ENCODE assay signal across 8 cellular contexts in genomic region chr19:16571283-16571682, GRCh38. TPM values are rescaled to one million over a fixed set of nuclear protein-coding genes. Genes with fewer than 3 reads are reported as not detected.
DNase-seq lines count a peak whose midpoint lies in the region; ATAC-seq and TF ChIP-seq lines count a peak whose summit lies in the region.

No MANE protein-coding gene starts in this region.

- H3K4me1 Mint-ChIP-seq in CD4-positive, CD25-positive, alpha-beta regulatory T cell: peaks cover 3 to 85% (median 35%) of the 10 kb centered on the region in 4 donors
- H3K4me1 Mint-ChIP-seq in activated CD8-positive, alpha-beta T cell treated with anti-CD3 and anti-CD28 coated beads for 36 hours (ENCODE audit: low read depth): peaks cover 59% of the 10 kb centered on the region

- no peak for TF ChIP-seq EP300 in suprapubic skin (IDR thresholded peaks at IDR 0.05)

- peaks cover 18% of the 10 kb centered on the region for H3K36me3 Mint-ChIP-seq in CD4-positive, CD25-positive, alpha-beta regulatory T cell
- peaks cover 61% of the 10 kb centered on the region for H3K36me3 Mint-ChIP-seq in activated CD8-positive, alpha-beta T cell treated with anti-CD3 and anti-CD28 coated beads for 36 hours (ENCODE audit: low read depth)

- H3K27me3 Mint-ChIP-seq in CD4-positive, CD25-positive, alpha-beta regulatory T cell: no peaks in the 10 kb centered on the region
- no peaks in the 10 kb centered on the region for H3K27me3 Mint-ChIP-seq in activated CD8-positive, alpha-beta T cell treated with anti-CD3 and anti-CD28 coated beads for 36 hours

- TF ChIP-seq CTCF in HL-60 (IDR thresholded peaks at IDR 0.05; ENCODE audit: insufficient read depth, low read length): no peak
- TF ChIP-seq CTCF in activated CD8-positive, alpha-beta T cell treated with anti-CD3 and anti-CD28 coated beads for 36 hours (IDR thresholded peaks at IDR 0.05): no peak
- no peak for TF ChIP-seq CTCF in suprapubic skin (IDR thresholded peaks at IDR 0.05)

- H3K4me1 ChIP-seq in CD4-positive, CD25-positive, alpha-beta regulatory T cell (ENCODE audit: control insufficient read depth, insufficient read depth, low read length, poor library complexity, severe bottlenecking): peaks cover 63% of the 10 kb centered on the region
- H3K4me1 ChIP-seq in iPS-18a (ENCODE audit: control insufficient read depth, low read depth, low read length) (peaks cover 11% of the 10 kb centered on the region), suprapubic skin (peaks cover 54% of the 10 kb centered on the region)

- 12% methylated on average over 6 of the region's 6 CpGs for WGBS in suprapubic skin

- peak overlapping the region; percentile 81 for H3K27ac ChIP-seq in CD4-positive, CD25-positive, alpha-beta regulatory T cell (ENCODE audit: insufficient read depth, low read length, poor library complexity, severe bottlenecking)
- H3K27ac ChIP-seq in HL-60 (replicated peaks): peak overlapping the region; percentile 54
- H3K27ac ChIP-seq in iPS-18a (ENCODE audit: low read length): no peak overlapping the region
- peak overlapping the region; percentile 89 for H3K27ac ChIP-seq in suprapubic skin

- no peaks in the 10 kb centered on the region for H3K9me3 Mint-ChIP-seq in CD4-positive, CD25-positive, alpha-beta regulatory T cell
- H3K9me3 Mint-ChIP-seq in activated CD8-positive, alpha-beta T cell treated with anti-CD3 and anti-CD28 coated beads for 36 hours: peaks cover 1% of the 10 kb centered on the region

- peak overlapping the region; percentile 80 to 86 (median 84) for H3K4me3 Mint-ChIP-seq in CD4-positive, CD25-positive, alpha-beta regulatory T cell
- peak overlapping the region; percentile 100 for H3K4me3 Mint-ChIP-seq in activated CD8-positive, alpha-beta T cell treated with anti-CD3 and anti-CD28 coated beads for 36 hours

- DNase-seq in CD4-positive, CD25-positive, alpha-beta regulatory T cell: no peak
- DNase-seq in HL-60 (ENCODE audit: low read depth in 1 of 2, low spot score in 1 of 2): peak in 1 of 2 experiments; percentile 75
- DNase-seq in activated CD8-positive, alpha-beta T cell treated with anti-CD3 and anti-CD28 coated beads for 36 hours: no peak
- DNase-seq in suprapubic skin (ENCODE audit: low spot score in 2 of 2): no peak
- DNase-seq in NK-92 treated with Interleukin-12 subunit alpha and Interleukin-12 subunit beta, amount 100 ng/mL, for 24 hours (lab: John Stamatoyannopoulos, UW): no peak
- DNase-seq in NCI-H128 (lab: John Stamatoyannopoulos, UW; ENCODE audit: unreplicated experiment): no peak

- peak overlapping the region; percentile 74 for H3K9ac ChIP-seq in iPS-18a (ENCODE audit: low read length)

- POLR2A ChIA-PET in activated CD8-positive, alpha-beta T cell treated with anti-CD3 and anti-CD28 coated beads for 36 hours (lab: Charles Lee): interaction anchor here (1.2 to 9.4 kb wide), 2 partner anchors 15 to 21 kb away, joined by 3 to 84 read pairs; no protein-coding TSS in a partner anchor

- TF ChIP-seq POLR2A in suprapubic skin (IDR thresholded peaks at IDR 0.05): no peak

- intact Hi-C loops in activated CD8-positive, alpha-beta T cell treated with anti-CD3 and anti-CD28 coated beads for 36 hours (cut with micrococcal nuclease): no loop called here

- peak overlapping the region; percentile 70 for H3K4me3 ChIP-seq in CD4-positive, CD25-positive, alpha-beta regulatory T cell (ENCODE audit: low read depth, low read length)
- H3K4me3 ChIP-seq in HL-60 (replicated peaks; ENCODE audit: insufficient read depth, low read length) (peak overlapping the region; percentile 94), iPS-18a (ENCODE audit: low read length) (peak overlapping the region; percentile 89), suprapubic skin (peak overlapping the region; percentile 93)

- H3K36me3 ChIP-seq in CD4-positive, CD25-positive, alpha-beta regulatory T cell (ENCODE audit: control insufficient read depth, insufficient read depth, low read length): peaks cover 20% of the 10 kb centered on the region
- H3K36me3 ChIP-seq in iPS-18a (ENCODE audit: control insufficient read depth, low read depth, low read length) (peaks cover 35% of the 10 kb centered on the region), suprapubic skin (peaks cover 49% of the 10 kb centered on the region)

- H3K27me3 ChIP-seq in CD4-positive, CD25-positive, alpha-beta regulatory T cell (ENCODE audit: control insufficient read depth, insufficient read depth, low read length): no peaks in the 10 kb centered on the region
- H3K27me3 ChIP-seq in HL-60 (ENCODE audit: insufficient read depth, poor library complexity, severe bottlenecking) (no peaks in the 10 kb centered on the region), iPS-18a (ENCODE audit: control insufficient read depth, insufficient read depth, low read length) (no peaks in the 10 kb centered on the region), suprapubic skin (no peaks in the 10 kb centered on the region)

- H3K27ac Mint-ChIP-seq in CD4-positive, CD25-positive, alpha-beta regulatory T cell: peak overlapping the region; percentile 5 to 98 (median 90)
- peak overlapping the region; percentile 72 for H3K27ac Mint-ChIP-seq in activated CD8-positive, alpha-beta T cell treated with anti-CD3 and anti-CD28 coated beads for 36 hours

- ATAC-seq in CD4-positive, CD25-positive, alpha-beta regulatory T cell (ENCODE audit: low read depth in 2 of 2): no peak
- no peak for ATAC-seq in activated CD8-positive, alpha-beta T cell treated with anti-CD3 and anti-CD28 coated beads for 36 hours
- no peak for ATAC-seq in GM18907 (IDR thresholded peaks at IDR 0.05; ENCODE audit: unreplicated experiment)

- H3K9me3 ChIP-seq in CD4-positive, CD25-positive, alpha-beta regulatory T cell (ENCODE audit: control insufficient read depth in 2 of 2, low read length in 2 of 2): no peaks in the 10 kb centered on the region
- no peaks in the 10 kb centered on the region for H3K9me3 ChIP-seq in iPS-18a (ENCODE audit: control insufficient read depth, low read depth, low read length)
- no peaks in the 10 kb centered on the region for H3K9me3 ChIP-seq in suprapubic skin

- CTCF ChIA-PET in activated CD8-positive, alpha-beta T cell treated with anti-CD3 and anti-CD28 coated beads for 36 hours (lab: Charles Lee): no interaction called here

RNA-seq across cellular contexts. Expression of gene SLC35E1, which starts 0.9 kb away (rescaled TPM):
- total RNA-seq in CD4-positive, CD25-positive, alpha-beta regulatory T cell: 93.1 TPM
- 10 to 100 TPM; 19.0 to 28.5 (median 24.6) TPM for polyA plus RNA-seq in CD4-positive, CD25-positive, alpha-beta regulatory T cell
- 10 to 100 TPM; 60.1 to 62.4 TPM for total RNA-seq in activated CD8-positive, alpha-beta T cell treated with anti-CD3 and anti-CD28 coated beads for 36 hours
- total RNA-seq in suprapubic skin: 10 to 100 TPM; 49.8 to 64.8 (median 56.3) TPM

RNA-seq across cellular contexts. Expression of gene CHERP, which starts 29.0 kb away (rescaled TPM):
- 57.2 TPM for total RNA-seq in CD4-positive, CD25-positive, alpha-beta regulatory T cell
- 10 to 100 TPM in 1 of 4 donors, 1 to 10 TPM in 3; 4.8 to 13.7 (median 8.4) TPM for polyA plus RNA-seq in CD4-positive, CD25-positive, alpha-beta regulatory T cell
- total RNA-seq in activated CD8-positive, alpha-beta T cell treated with anti-CD3 and anti-CD28 coated beads for 36 hours: 10 to 100 TPM; 57.5 to 59.6 TPM
- 10 to 100 TPM; 13.3 to 35.6 (median 18.9) TPM for total RNA-seq in suprapubic skin

RNA-seq across cellular contexts. Expression of gene MED26, which starts 56.7 kb away (rescaled TPM):
- 62.5 TPM for total RNA-seq in CD4-positive, CD25-positive, alpha-beta regulatory T cell
- 1 to 10 TPM; 2.9 to 4.6 (median 3.9) TPM for polyA plus RNA-seq in CD4-positive, CD25-positive, alpha-beta regulatory T cell
- total RNA-seq in activated CD8-positive, alpha-beta T cell treated with anti-CD3 and anti-CD28 coated beads for 36 hours: 10 to 100 TPM; 14.2 to 19.3 TPM
- 10 to 100 TPM; 13.1 to 15.4 (median 14.6) TPM for total RNA-seq in suprapubic skin
